21 cellular contexts compared by ENCODE assay signal in genomic region chr6:15485875-15486274, GRCh38.
DNase-seq lines count a peak whose midpoint lies in the region; ATAC-seq and TF ChIP-seq lines count a peak whose summit lies in the region.
"Had no signal": no experiment of that assay in that cellular context is flagged by ENCODE, and none has a peak within 500 bp of the region (broad histone marks: within the 10 kb centered on the region; RNA-seq: fewer than 3 reads in every experiment).

No MANE protein-coding gene starts in this region.

- H3K9me3 ChIP-seq in neutrophil (no peaks in the 10 kb centered on the region), left lung (no peaks in the 10 kb centered on the region)
- H3K9me3 ChIP-seq: body of pancreas, MG63, uterus had no signal

- DNase-seq in activated CD4-positive, alpha-beta T cell treated with anti-CD3 and anti-CD28 coated beads, Interleukin-2, amount 10 ng/mL, durations not matched to agents 24 days and 14 days = no peak
- DNase-seq in activated CD4-positive, alpha-beta T cell treated with anti-CD3 and anti-CD28 coated beads, Interleukin-2, amount 50 U/mL, for 4 hours = no peak
- DNase-seq in M059J (ENCODE audit: low read depth) (peak; percentile 44), HuH-7.5 (ENCODE audit: low spot score) (no peak), NAMALWA (ENCODE audit: low spot score) (no peak), left lung (no peak)
- DNase-seq: activated CD8-positive, alpha-beta T cell treated with anti-CD3 and anti-CD28 coated beads, Interleukin-2, amount 10 ng/mL, durations not matched to agents 7 days and 5 days; activated naive CD8-positive, alpha-beta T cell treated with anti-CD3 and anti-CD28 coated beads, Interleukin-2, amount 50 U/mL, for 24 hours; activated T-cell treated with anti-CD3 and anti-CD28 coated beads, Interleukin-2, amount 50 U/mL, for 4 hours; body of pancreas; head of caudate nucleus; left ventricle myocardium superior; MG63; occipital lobe; stimulated activated CD4-positive, alpha-beta T cell treated with anti-CD3 and anti-CD28 coated beads, Interleukin-4, amount 100 ng/mL, for 1 hour; uterus had no signal

- H3K4me1 Mint-ChIP-seq in activated CD4-positive, alpha-beta T cell treated with anti-CD3 and anti-CD28 coated beads, Interleukin-2, amount 10 ng/mL, durations not matched to agents 24 days and 14 days = peaks cover 41% of the 10 kb centered on the region
- peaks cover 84% of the 10 kb centered on the region for H3K4me1 Mint-ChIP-seq in dendritic cell treated with granulocyte-macrophage colony-stimulating factor and Interleukin-4, amounts not matched to agents 40 ng/mL and 50 ng/mL, for 4 days (ENCODE audit: low read depth)

- H3K4me3 Mint-ChIP-seq in activated CD4-positive, alpha-beta T cell treated with anti-CD3 and anti-CD28 coated beads, Interleukin-2, amount 10 ng/mL, durations not matched to agents 24 days and 14 days = no peak overlapping the region
- peak overlapping the region; percentile 42 for H3K4me3 Mint-ChIP-seq in dendritic cell treated with granulocyte-macrophage colony-stimulating factor and Interleukin-4, amounts not matched to agents 40 ng/mL and 50 ng/mL, for 4 days
- H3K4me3 Mint-ChIP-seq: activated CD8-positive, alpha-beta T cell treated with anti-CD3 and anti-CD28 coated beads, Interleukin-2, amount 10 ng/mL, durations not matched to agents 7 days and 5 days; activated naive CD8-positive, alpha-beta T cell treated with anti-CD3 and anti-CD28 coated beads, Interleukin-2, amount 50 U/mL, for 24 hours; activated T-cell treated with anti-CD3 and anti-CD28 coated beads, Interleukin-2, amount 50 U/mL, for 4 hours; B cell; IgD-negative memory B cell; T-helper 2 cell treated with Interferon-gamma antibody and Interleukin-4, amounts not matched to agents 5 μg/mL and 100 μg/mL, for 36 hours had no signal

- no peaks in the 10 kb centered on the region for H3K27me3 Mint-ChIP-seq in activated CD4-positive, alpha-beta T cell treated with anti-CD3 and anti-CD28 coated beads, Interleukin-2, amount 10 ng/mL, durations not matched to agents 24 days and 14 days
- H3K27me3 Mint-ChIP-seq in dendritic cell treated with granulocyte-macrophage colony-stimulating factor and Interleukin-4, amounts not matched to agents 40 ng/mL and 50 ng/mL, for 4 days = no peaks in the 10 kb centered on the region
- H3K27me3 Mint-ChIP-seq: activated naive CD8-positive, alpha-beta T cell treated with anti-CD3 and anti-CD28 coated beads, Interleukin-2, amount 50 U/mL, for 24 hours; B cell; IgD-negative memory B cell had no signal

- H3K4me1 ChIP-seq in neutrophil (ENCODE audit: control insufficient read depth in 1 of 2, insufficient read depth in 1 of 2, low read depth in 1 of 2, low read length in 1 of 2) (peaks cover under 1 to 18% of the 10 kb centered on the region in 2 experiments), left lung (peaks cover 0 to 13% of the 10 kb centered on the region in 2 donors)
- H3K4me1 ChIP-seq: body of pancreas, uterus had no signal

- H3K27ac ChIP-seq in neutrophil (peak overlapping the region; percentile 9), left lung (no peak overlapping the region)
- H3K27ac ChIP-seq: body of pancreas, uterus had no signal

- H3K27me3 ChIP-seq in neutrophil = no peaks in the 10 kb centered on the region
- H3K27me3 ChIP-seq in left lung = no peaks in the 10 kb centered on the region
- H3K27me3 ChIP-seq: body of pancreas, MG63, uterus had no signal

- H3K9me3 Mint-ChIP-seq in activated CD4-positive, alpha-beta T cell treated with anti-CD3 and anti-CD28 coated beads, Interleukin-2, amount 10 ng/mL, durations not matched to agents 24 days and 14 days = no peaks in the 10 kb centered on the region
- no peaks in the 10 kb centered on the region for H3K9me3 Mint-ChIP-seq in dendritic cell treated with granulocyte-macrophage colony-stimulating factor and Interleukin-4, amounts not matched to agents 40 ng/mL and 50 ng/mL, for 4 days
- H3K9me3 Mint-ChIP-seq: activated naive CD8-positive, alpha-beta T cell treated with anti-CD3 and anti-CD28 coated beads, Interleukin-2, amount 50 U/mL, for 24 hours; activated T-cell treated with anti-CD3 and anti-CD28 coated beads, Interleukin-2, amount 50 U/mL, for 4 hours; IgD-negative memory B cell; T-helper 2 cell treated with Interferon-gamma antibody and Interleukin-4, amounts not matched to agents 5 μg/mL and 100 μg/mL, for 36 hours had no signal

- peaks cover 30% of the 10 kb centered on the region for H3K36me3 Mint-ChIP-seq in activated CD4-positive, alpha-beta T cell treated with anti-CD3 and anti-CD28 coated beads, Interleukin-2, amount 10 ng/mL, durations not matched to agents 24 days and 14 days (ENCODE audit: low read depth)
- peaks cover 51% of the 10 kb centered on the region for H3K36me3 Mint-ChIP-seq in dendritic cell treated with granulocyte-macrophage colony-stimulating factor and Interleukin-4, amounts not matched to agents 40 ng/mL and 50 ng/mL, for 4 days (ENCODE audit: low read depth)
- H3K36me3 Mint-ChIP-seq: IgD-negative memory B cell had no signal

- intact Hi-C loops in activated CD4-positive, alpha-beta T cell treated with anti-CD3 and anti-CD28 coated beads, Interleukin-2, amount 10 ng/mL, durations not matched to agents 24 days and 14 days (cut with micrococcal nuclease) = no loop called here
- intact Hi-C loops in dendritic cell treated with granulocyte-macrophage colony-stimulating factor and Interleukin-4, amounts not matched to agents 40 ng/mL and 50 ng/mL, for 4 days (cut with micrococcal nuclease) = no loop called here
- intact Hi-C loops in left lung (cut with DNase I) = no loop called here

- TF ChIP-seq CTCF in neutrophil (IDR thresholded peaks at IDR 0.05) = no peak
- TF ChIP-seq CTCF in left lung (IDR thresholded peaks at IDR 0.05) = no peak

- peak overlapping the region; percentile 39 for H3K27ac Mint-ChIP-seq in activated CD4-positive, alpha-beta T cell treated with anti-CD3 and anti-CD28 coated beads, Interleukin-2, amount 10 ng/mL, durations not matched to agents 24 days and 14 days
- H3K27ac Mint-ChIP-seq in dendritic cell treated with granulocyte-macrophage colony-stimulating factor and Interleukin-4, amounts not matched to agents 40 ng/mL and 50 ng/mL, for 4 days = peak overlapping the region; percentile 79
- H3K27ac Mint-ChIP-seq: activated CD8-positive, alpha-beta T cell treated with anti-CD3 and anti-CD28 coated beads, Interleukin-2, amount 10 ng/mL, durations not matched to agents 7 days and 5 days; B cell; T-helper 2 cell treated with Interferon-gamma antibody and Interleukin-4, amounts not matched to agents 5 μg/mL and 100 μg/mL, for 36 hours had no signal

- H3K36me3 ChIP-seq in neutrophil = peaks cover 31% of the 10 kb centered on the region
- peaks cover 0 to 31% of the 10 kb centered on the region in 2 donors for H3K36me3 ChIP-seq in left lung
- H3K36me3 ChIP-seq: MG63, uterus had no signal

- no peak overlapping the region for H3K4me3 ChIP-seq in neutrophil (ENCODE audit: low read depth in 1 of 2, low read length in 1 of 2)
- H3K4me3 ChIP-seq in left lung = no peak overlapping the region
- H3K4me3 ChIP-seq: body of pancreas, MG63, uterus had no signal

- ATAC-seq in left lung = no peak
- ATAC-seq: activated CD8-positive, alpha-beta T cell treated with anti-CD3 and anti-CD28 coated beads, Interleukin-2, amount 10 ng/mL, durations not matched to agents 7 days and 5 days; activated naive CD8-positive, alpha-beta T cell treated with anti-CD3 and anti-CD28 coated beads, Interleukin-2, amount 50 U/mL, for 24 hours; activated T-cell treated with anti-CD3 and anti-CD28 coated beads, Interleukin-2, amount 50 U/mL, for 4 hours; body of pancreas; left ventricle myocardium superior had no signal
